Comparison of ENCODE assay signal across 8 cellular contexts in genomic region chr11:4626207-4627105, GRCh38. TPM values are rescaled to one million over a fixed set of nuclear protein-coding genes. Genes with fewer than 3 reads are reported as not detected.
A peak's percentile ranks its signal among the peaks of the same experiment; 100 is the strongest.
DNase-seq lines count a peak whose midpoint lies in the region; ATAC-seq and TF ChIP-seq lines count a peak whose summit lies in the region.

No MANE protein-coding gene starts in this region.

- no peak overlapping the region for H2AK5ac ChIP-seq in trophoblast cell (ENCODE audit: low read length)

- no peak overlapping the region for H3K14ac ChIP-seq in trophoblast cell (ENCODE audit: low read length)

- no peaks in the 10 kb centered on the region for H3K4me1 ChIP-seq in trophoblast cell (ENCODE audit: control insufficient read depth in 1 of 2, insufficient read depth in 2 of 2, low read length in 2 of 2)

- H2BK12ac ChIP-seq in trophoblast cell (ENCODE audit: low read length) = no peak overlapping the region

- peak; percentile 73 to 74 for DNase-seq in activated T-cell treated with anti-CD3 and anti-CD28 coated beads, Interleukin-2, amount 50 U/mL, for 72 hours
- DNase-seq in activated T-cell treated with anti-CD3 and anti-CD28 coated beads for 4 hours (no peak), NCI-H510A treated with DMSO at 0.1 percent for 48 hours (lab: John Stamatoyannopoulos, UW) (peak; percentile 85), fibroblast of pulmonary artery (ENCODE audit: low read depth) (peak; percentile 84), trophoblast cell (peak; percentile 63 to 90)
- peak; percentile 75 for DNase-seq in activated CD4-positive, alpha-beta T cell treated with anti-CD3 and anti-CD28 coated beads for 48 hours

- H2BK120ac ChIP-seq in trophoblast cell (ENCODE audit: insufficient read depth, low read length, poor library complexity) = no peak overlapping the region

- H3K23ac ChIP-seq in trophoblast cell (ENCODE audit: low read length) = no peak overlapping the region

- no peak overlapping the region for H3K4ac ChIP-seq in trophoblast cell (ENCODE audit: low read depth, low read length)

- TF ChIP-seq CTCF in fibroblast of pulmonary artery (IDR thresholded peaks at IDR 0.05; ENCODE audit: low read length, missing control alignments) = peak; percentile 71

- H3K36me3 Mint-ChIP-seq in activated T-cell treated with anti-CD3 and anti-CD28 coated beads, Interleukin-2, amount 50 U/mL, for 72 hours (ENCODE audit: insufficient read depth in 2 of 2) = peaks cover 1 to 6% of the 10 kb centered on the region in 2 donors

- no peak overlapping the region for H3K9ac ChIP-seq in trophoblast cell (ENCODE audit: low read length)

- no peak overlapping the region for H2AFZ ChIP-seq in trophoblast cell (ENCODE audit: insufficient read depth, low read length, poor library complexity)

- H3K4me3 ChIP-seq in fibroblast of pulmonary artery (replicated peaks; ENCODE audit: low read depth, low read length) (no peak overlapping the region), trophoblast cell (ENCODE audit: low read depth, low read length) (no peak overlapping the region)

- no peaks in the 10 kb centered on the region for H3K27me3 ChIP-seq in trophoblast cell (ENCODE audit: insufficient read depth, low read length)

- H4K8ac ChIP-seq in trophoblast cell (ENCODE audit: low read depth, low read length) = no peak overlapping the region

- H3K4me2 ChIP-seq in trophoblast cell (ENCODE audit: low read length) = no peak overlapping the region

- no peak overlapping the region for H2BK5ac ChIP-seq in trophoblast cell (ENCODE audit: low read depth, low read length, poor library complexity)

- no peaks in the 10 kb centered on the region for H3K36me3 ChIP-seq in trophoblast cell (ENCODE audit: control insufficient read depth in 1 of 2, insufficient read depth in 2 of 2, low read length in 2 of 2)

- H3K27me3 Mint-ChIP-seq in activated T-cell treated with anti-CD3 and anti-CD28 coated beads, Interleukin-2, amount 50 U/mL, for 72 hours (ENCODE audit: low read depth) = peaks cover 55% of the 10 kb centered on the region

- no peak overlapping the region for H3K27ac Mint-ChIP-seq in activated T-cell treated with anti-CD3 and anti-CD28 coated beads, Interleukin-2, amount 50 U/mL, for 72 hours

- WGBS in trophoblast cell (ENCODE audit: extremely low coverage, insufficient coverage, insufficient read length) = no CpG with 5 or more reads among the region's 15 CpGs

- no peaks in the 10 kb centered on the region for H3K79me1 ChIP-seq in trophoblast cell (ENCODE audit: low read length)

- H3K9me3 ChIP-seq in trophoblast cell (ENCODE audit: insufficient read depth, low read depth, low read length) = no peaks in the 10 kb centered on the region

- no peak overlapping the region for H3K18ac ChIP-seq in trophoblast cell (ENCODE audit: low read length)

- no peak overlapping the region for H3K4me3 Mint-ChIP-seq in activated T-cell treated with anti-CD3 and anti-CD28 coated beads, Interleukin-2, amount 50 U/mL, for 72 hours

- ATAC-seq in activated T-cell treated with anti-CD3 and anti-CD28 coated beads, Interleukin-2, amount 50 U/mL, for 72 hours (replicated peaks in 1 of 2) = peak; percentile 49 to 68
- ATAC-seq in HG03520 (IDR thresholded peaks at IDR 0.05; ENCODE audit: unreplicated experiment) = peak; percentile 77
- no peak for ATAC-seq in HG02870 (IDR thresholded peaks at IDR 0.05; ENCODE audit: unreplicated experiment)

- H3K9me3 Mint-ChIP-seq in activated T-cell treated with anti-CD3 and anti-CD28 coated beads, Interleukin-2, amount 50 U/mL, for 72 hours = peaks cover 5% of the 10 kb centered on the region in 2 donors

- no peak overlapping the region for H3K27ac ChIP-seq in trophoblast cell (ENCODE audit: low read depth, low read length)

- H3K4me1 Mint-ChIP-seq in activated T-cell treated with anti-CD3 and anti-CD28 coated beads, Interleukin-2, amount 50 U/mL, for 72 hours (ENCODE audit: low read depth) = no peaks in the 10 kb centered on the region

- no peak overlapping the region for H4K12ac ChIP-seq in trophoblast cell (ENCODE audit: low read depth, low read length)

- no peaks in the 10 kb centered on the region for H3K79me2 ChIP-seq in trophoblast cell (ENCODE audit: control insufficient read depth, insufficient read depth, low read length, poor library complexity)

- no peak overlapping the region for H4K91ac ChIP-seq in trophoblast cell (ENCODE audit: low read depth, low read length)

RNA-seq across cellular contexts. Expression of gene OR51D1, which starts 10.8 kb away (rescaled TPM):
- total RNA-seq in activated T-cell treated with anti-CD3 and anti-CD28 coated beads, Interleukin-2, amount 50 U/mL, for 72 hours = not detected
- not detected in 2 replicates for polyA plus RNA-seq in trophoblast cell (2013)

RNA-seq across cellular contexts. Expression of gene OR51E1, which starts 17.3 kb away (rescaled TPM):
- total RNA-seq in activated T-cell treated with anti-CD3 and anti-CD28 coated beads, Interleukin-2, amount 50 U/mL, for 72 hours = not detected
- not detected in 2 replicates for polyA plus RNA-seq in trophoblast cell (2013)

RNA-seq across cellular contexts. Expression of gene TRIM68, which starts 18.4 kb away (rescaled TPM):
- total RNA-seq in activated T-cell treated with anti-CD3 and anti-CD28 coated beads, Interleukin-2, amount 50 U/mL, for 72 hours = 10 to 100 TPM; 17.1 to 22.3 TPM
- 5.1 and 5.4 TPM in 2 replicates for polyA plus RNA-seq in trophoblast cell (2013)

RNA-seq across cellular contexts. Expression of gene OR52I1, which starts 32.6 kb away (rescaled TPM):
- not detected for total RNA-seq in activated T-cell treated with anti-CD3 and anti-CD28 coated beads, Interleukin-2, amount 50 U/mL, for 72 hours
- not detected in 2 replicates for polyA plus RNA-seq in trophoblast cell (2013)

RNA-seq across cellular contexts. Expression of gene OR52I2, which starts 44.9 kb away (rescaled TPM):
- total RNA-seq in activated T-cell treated with anti-CD3 and anti-CD28 coated beads, Interleukin-2, amount 50 U/mL, for 72 hours = not detected
- polyA plus RNA-seq in trophoblast cell (2013) = not detected in 2 replicates
